23 cellular contexts compared by ENCODE assay signal in the genomic region with DNA sequence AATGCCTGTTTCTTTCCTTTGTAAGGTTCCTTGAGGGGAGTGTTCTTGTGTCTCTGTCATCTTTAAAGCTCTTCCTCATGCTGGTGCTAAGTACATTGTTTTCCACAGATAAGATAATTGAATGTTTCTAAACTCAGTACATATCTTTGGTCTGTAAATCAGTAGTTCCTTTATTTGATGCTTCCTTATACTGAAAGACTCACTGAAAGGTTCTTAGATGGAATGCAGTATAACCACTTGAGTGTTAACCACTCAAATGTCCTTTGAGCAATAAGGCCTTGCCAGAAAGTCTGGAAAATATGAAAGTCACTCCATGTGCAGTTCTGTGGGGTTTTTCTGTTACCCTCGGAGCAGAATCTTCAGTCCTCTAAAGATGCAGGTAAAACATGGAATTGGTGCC. TPM values are rescaled to one million over a fixed set of nuclear protein-coding genes. Genes with fewer than 3 reads are reported as not detected.
DNase-seq lines count a peak whose midpoint lies in the region; ATAC-seq and TF ChIP-seq lines count a peak whose summit lies in the region.
"Had no signal": no experiment of that assay in that cellular context is flagged by ENCODE, and none has a peak within 500 bp of the region (broad histone marks: within the 10 kb centered on the region; RNA-seq: fewer than 3 reads in every experiment).

No MANE protein-coding gene starts in this region.

- no peaks in the 10 kb centered on the region for H3K79me1 ChIP-seq in mesenchymal stem cell (replicated peaks; ENCODE audit: low read length, poor library complexity, severe bottlenecking)

- no peak overlapping the region for H3K4me3 Mint-ChIP-seq in chondrocyte (ENCODE audit: unreplicated experiment)
- H3K4me3 Mint-ChIP-seq: activated T-helper 1 cell treated with anti-CD3 and anti-CD28 coated beads, Interleukin-12 subunit alpha, Interleukin-12 subunit beta, Interleukin-2, Interleukin-4 antibody, amounts not matched to agents 30 ng/mL and 10 ng/mL and 1 ng/mL, durations not matched to agents 14 hours and 24 hours and 36 hours; WTC11 had no signal

- H3K23ac ChIP-seq in mesenchymal stem cell (ENCODE audit: low read length in 2 of 2), result no peak overlapping the region

- H3K4me3 ChIP-seq in left ventricle myocardium inferior (no peak overlapping the region), right cardiac atrium (ENCODE audit: low read length) (no peak overlapping the region), mesenchymal stem cell (ENCODE audit: insufficient read depth in 1 of 2, low read depth in 1 of 2, low read length in 2 of 2) (no peak overlapping the region), upper lobe of right lung (no peak overlapping the region)
- H3K4me3 ChIP-seq: BLaER1 treated with 17β-estradiol and CSF1 and Interleukin-3, amounts not matched to agents 10 nM and 100 nM had no signal

- H3K27ac ChIP-seq in left ventricle myocardium inferior (replicated peaks) (peak overlapping the region; percentile 66), right cardiac atrium (ENCODE audit: low read length) (no peak overlapping the region), mesenchymal stem cell (ENCODE audit: low read length, poor library complexity, severe bottlenecking) (no peak overlapping the region), upper lobe of right lung (peak overlapping the region; percentile 66)
- H3K27ac ChIP-seq: BLaER1 treated with 17β-estradiol and CSF1 and Interleukin-3, amounts not matched to agents 10 nM and 100 nM had no signal

- H3K9ac ChIP-seq in mesenchymal stem cell (ENCODE audit: low read length), result no peak overlapping the region
- H3K9ac ChIP-seq: BLaER1 treated with 17β-estradiol and CSF1 and Interleukin-3, amounts not matched to agents 10 nM and 100 nM had no signal

- intact Hi-C loops in left ventricle myocardium inferior (cut with micrococcal nuclease), result no loop called here
- intact Hi-C loops in right cardiac atrium (cut with DNase I), result no loop called here
- intact Hi-C loops in upper lobe of right lung (cut with DNase I), result no loop called here

- H3K14ac ChIP-seq in mesenchymal stem cell (ENCODE audit: low read length in 2 of 2), result no peak overlapping the region

- no peak for ATAC-seq in right cardiac atrium
- peak; percentile 79 for ATAC-seq in upper lobe of right lung
- ATAC-seq in HG03045 (IDR thresholded peaks at IDR 0.05; ENCODE audit: unreplicated experiment), result no peak
- ATAC-seq in GM19467 (IDR thresholded peaks at IDR 0.05; ENCODE audit: unreplicated experiment), result no peak
- ATAC-seq: WTC11 had no signal

- H3K9me3 ChIP-seq in left ventricle myocardium inferior (replicated peaks) (no peaks in the 10 kb centered on the region), right cardiac atrium (ENCODE audit: control insufficient read depth, low read length) (no peaks in the 10 kb centered on the region), mesenchymal stem cell (ENCODE audit: control insufficient read depth, low read length) (no peaks in the 10 kb centered on the region), upper lobe of right lung (no peaks in the 10 kb centered on the region)
- H3K9me3 ChIP-seq: BLaER1 treated with 17β-estradiol and CSF1 and Interleukin-3, amounts not matched to agents 10 nM and 100 nM had no signal

- no peak for DNase-seq in left ventricle myocardium inferior
- no peak for DNase-seq in right cardiac atrium
- no peak for DNase-seq in chondrocyte (ENCODE audit: low spot score)
- DNase-seq in mesenchymal stem cell, result peak; percentile 49
- DNase-seq in upper lobe of right lung, result no peak
- no peak for DNase-seq in hippocampal formation (lab: John Stamatoyannopoulos, UW)
- DNase-seq: activated naive CD4-positive, alpha-beta T cell treated with anti-CD3 and anti-CD28 coated beads, Interleukin-2, amount 50 U/mL, for 16 hours; cerebellar nuclear complex; COR-L47; foreskin melanocyte; H7; NCI-H1694; NCI-H446; T-helper 9 cell had no signal

- H3K4ac ChIP-seq in mesenchymal stem cell (ENCODE audit: low read depth in 1 of 2, low read length in 2 of 2), result no peak overlapping the region

- H3K18ac ChIP-seq in mesenchymal stem cell (ENCODE audit: low read depth in 1 of 2, low read length in 2 of 2), result no peak overlapping the region

- 66% methylated on average over 1 of the region's 1 CpG for WGBS in right cardiac atrium
- WGBS in mesenchymal stem cell, result 100% methylated on average over 1 of the region's 1 CpG

- H3K27me3 ChIP-seq in left ventricle myocardium inferior (ENCODE audit: low read depth) (no peaks in the 10 kb centered on the region), right cardiac atrium (ENCODE audit: control insufficient read depth, insufficient read depth) (no peaks in the 10 kb centered on the region), mesenchymal stem cell (ENCODE audit: control insufficient read depth in 1 of 2, insufficient read depth in 1 of 2, low read length in 2 of 2) (no peaks in the 10 kb centered on the region), upper lobe of right lung (no peaks in the 10 kb centered on the region)
- H3K27me3 ChIP-seq: BLaER1 treated with 17β-estradiol and CSF1 and Interleukin-3, amounts not matched to agents 10 nM and 100 nM had no signal

- no peak overlapping the region for H3K4me2 ChIP-seq in mesenchymal stem cell (ENCODE audit: low read length, poor library complexity, severe bottlenecking)
- H3K4me2 ChIP-seq: BLaER1 treated with 17β-estradiol and CSF1 and Interleukin-3, amounts not matched to agents 10 nM and 100 nM had no signal

- no peak overlapping the region for H2AFZ ChIP-seq in mesenchymal stem cell (ENCODE audit: low read depth, low read length)

- H2BK120ac ChIP-seq in mesenchymal stem cell (ENCODE audit: low read depth, low read length), result no peak overlapping the region

- no peaks in the 10 kb centered on the region for H3K36me3 Mint-ChIP-seq in chondrocyte (ENCODE audit: low read depth)
- H3K36me3 Mint-ChIP-seq: WTC11 had no signal

- H3K27me3 Mint-ChIP-seq in chondrocyte (ENCODE audit: low read depth), result no peaks in the 10 kb centered on the region

- H2BK15ac ChIP-seq in mesenchymal stem cell (ENCODE audit: low read depth, poor library complexity, severe bottlenecking), result no peak overlapping the region

- H3K4me1 Mint-ChIP-seq in chondrocyte (ENCODE audit: low read depth), result peaks cover 50% of the 10 kb centered on the region

- no peak overlapping the region for H2AK5ac ChIP-seq in mesenchymal stem cell (ENCODE audit: low read length, severe bottlenecking)

- H4K8ac ChIP-seq in mesenchymal stem cell (ENCODE audit: low read length), result no peak overlapping the region

- H3K4me1 ChIP-seq in left ventricle myocardium inferior, result peaks cover 53% of the 10 kb centered on the region
- no peaks in the 10 kb centered on the region for H3K4me1 ChIP-seq in right cardiac atrium (ENCODE audit: control insufficient read depth, insufficient read depth, low read length)
- H3K4me1 ChIP-seq in mesenchymal stem cell (ENCODE audit: control insufficient read depth, insufficient read depth, low read depth, low read length), result peaks cover 1% of the 10 kb centered on the region
- H3K4me1 ChIP-seq in upper lobe of right lung, result no peaks in the 10 kb centered on the region
- H3K4me1 ChIP-seq: BLaER1 treated with 17β-estradiol and CSF1 and Interleukin-3, amounts not matched to agents 10 nM and 100 nM had no signal

- no peak overlapping the region for H4K91ac ChIP-seq in mesenchymal stem cell (ENCODE audit: low read length)

- TF ChIP-seq CTCF in left ventricle myocardium inferior (IDR thresholded peaks at IDR 0.05; ENCODE audit: borderline replicate concordance) (no peak), chondrocyte (IDR thresholded peaks at IDR 0.05) (no peak), upper lobe of right lung (IDR thresholded peaks at IDR 0.05) (no peak)

- no peaks in the 10 kb centered on the region for H3K9me3 Mint-ChIP-seq in chondrocyte (ENCODE audit: low read depth)
- H3K9me3 Mint-ChIP-seq: activated T-helper 1 cell treated with anti-CD3 and anti-CD28 coated beads, Interleukin-12 subunit alpha, Interleukin-12 subunit beta, Interleukin-2, Interleukin-4 antibody, amounts not matched to agents 30 ng/mL and 10 ng/mL and 1 ng/mL, durations not matched to agents 14 hours and 24 hours and 36 hours; WTC11 had no signal

- H2BK5ac ChIP-seq in mesenchymal stem cell (ENCODE audit: low read depth, low read length, poor library complexity, severe bottlenecking), result no peak overlapping the region

- no peak overlapping the region for H2BK12ac ChIP-seq in mesenchymal stem cell (ENCODE audit: low read length in 2 of 2)

- H3K27ac Mint-ChIP-seq in chondrocyte (ENCODE audit: unreplicated experiment), result peak overlapping the region; percentile 17
- H3K27ac Mint-ChIP-seq: activated T-helper 1 cell treated with anti-CD3 and anti-CD28 coated beads, Interleukin-12 subunit alpha, Interleukin-12 subunit beta, Interleukin-2, Interleukin-4 antibody, amounts not matched to agents 30 ng/mL and 10 ng/mL and 1 ng/mL, durations not matched to agents 14 hours and 24 hours and 36 hours; WTC11 had no signal

- H3K36me3 ChIP-seq in left ventricle myocardium inferior (no peaks in the 10 kb centered on the region), mesenchymal stem cell (ENCODE audit: control insufficient read depth in 1 of 2, insufficient read depth in 2 of 2, low read depth in 1 of 2, low read length in 2 of 2) (no peaks in the 10 kb centered on the region), upper lobe of right lung (no peaks in the 10 kb centered on the region)
- H3K36me3 ChIP-seq: BLaER1 treated with 17β-estradiol and CSF1 and Interleukin-3, amounts not matched to agents 10 nM and 100 nM had no signal

RNA-seq across cellular contexts. Expression of a gene that starts 23.0 kb away (rescaled TPM):
- not detected for total RNA-seq in left ventricle myocardium inferior
- not detected for total RNA-seq in right cardiac atrium
- not detected for polyA plus RNA-seq in right cardiac atrium
- total RNA-seq in chondrocyte, result not detected in 3 replicates
- polyA plus RNA-seq in mesenchymal stem cell (2013, experiment 1 of 2), result not detected
- not detected for polyA plus RNA-seq in mesenchymal stem cell (2013, experiment 2 of 2)
- total RNA-seq in upper lobe of right lung, result not detected
- total RNA-seq: activated T-helper 1 cell treated with anti-CD3 and anti-CD28 coated beads, Interleukin-12 subunit alpha, Interleukin-12 subunit beta, Interleukin-2, Interleukin-4 antibody, amounts not matched to agents 30 ng/mL and 10 ng/mL and 1 ng/mL, durations not matched to agents 14 hours and 24 hours and 36 hours; H7; lung microvascular endothelial cell; skeletal muscle tissue; temporal lobe; WTC11 had no signal
- polyA plus RNA-seq: esophagus had no signal

RNA-seq across cellular contexts. Expression of a gene that starts 24.2 kb away (rescaled TPM):
- not detected for total RNA-seq in left ventricle myocardium inferior
- not detected for total RNA-seq in right cardiac atrium
- not detected for polyA plus RNA-seq in right cardiac atrium
- total RNA-seq in chondrocyte, result not detected in 3 replicates
- polyA plus RNA-seq in mesenchymal stem cell (2013, experiment 1 of 2), result not detected
- polyA plus RNA-seq in mesenchymal stem cell (2013, experiment 2 of 2), result not detected
- total RNA-seq in upper lobe of right lung, result not detected
- total RNA-seq: activated T-helper 1 cell treated with anti-CD3 and anti-CD28 coated beads, Interleukin-12 subunit alpha, Interleukin-12 subunit beta, Interleukin-2, Interleukin-4 antibody, amounts not matched to agents 30 ng/mL and 10 ng/mL and 1 ng/mL, durations not matched to agents 14 hours and 24 hours and 36 hours; H7; lung microvascular endothelial cell; skeletal muscle tissue; temporal lobe; WTC11 had no signal
- polyA plus RNA-seq: esophagus had no signal

Comparison
In these comparisons a context has a peak if more than half of its experiments do, and no peak if none do; other contexts are left out.
1. H3K27ac ChIP-seq: peak in left ventricle myocardium inferior (single experiment) and upper lobe of right lung (single experiment); none in right cardiac atrium (single experiment) and mesenchymal stem cell (single experiment).